In the genomic region with DNA sequence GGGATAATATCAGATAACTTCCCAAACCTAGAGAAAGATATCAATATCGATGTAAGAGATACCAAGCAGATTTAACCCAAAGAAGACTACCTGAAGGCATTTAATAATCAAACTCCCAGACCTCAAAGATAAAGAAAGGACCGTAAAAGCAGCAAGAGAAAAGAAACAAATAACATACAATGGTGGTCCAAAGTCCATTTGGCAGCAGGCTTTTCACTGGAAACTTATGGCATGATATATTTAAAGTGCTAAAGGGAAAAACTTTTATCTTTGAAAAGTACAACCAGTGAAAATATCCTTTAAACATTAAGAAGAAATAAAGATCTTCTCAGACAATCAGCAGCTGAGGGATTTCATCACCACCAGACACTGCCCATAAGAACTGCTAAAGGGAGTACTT, we compare ENCODE assay signal across 8 cellular contexts.
"Had no signal": no experiment of that assay in that cellular context is flagged by ENCODE, and none has a peak within 500 bp of the region (broad histone marks: within the 10 kb centered on the region; RNA-seq: fewer than 3 reads in every experiment).

No MANE protein-coding gene starts in this region.

- FAIRE-seq: HepG2 had no signal

- H2AFZ ChIP-seq: GM23248 had no signal

- H3K36me3 ChIP-seq: HAP-1 had no signal

- H3K9ac ChIP-seq: GM23248 had no signal

- H3K4me3 ChIP-seq: GM23248, HAP-1 had no signal

- H3K4me1 ChIP-seq: HAP-1 had no signal

- H3K27ac ChIP-seq: GM23248, HL-60 had no signal

- DNase-seq: GM23248, GOT3, H7, HFFc6 had no signal

- ATAC-seq: HCT116, HepG2 had no signal
